Comparison of ENCODE assay signal across 11 cellular contexts in genomic region chr5:150022681-150023080, GRCh38. TPM values are rescaled to one million over a fixed set of nuclear protein-coding genes. Genes with fewer than 3 reads are reported as not detected.
A peak's percentile ranks its signal among the peaks of the same experiment; 100 is the strongest.
DNase-seq lines count a peak whose midpoint lies in the region; TF ChIP-seq lines count a peak whose summit lies in the region.
"Had no signal": no experiment of that assay in that cellular context is flagged by ENCODE, and none has a peak within 500 bp of the region (broad histone marks: within the 10 kb centered on the region; RNA-seq: fewer than 3 reads in every experiment).

No MANE protein-coding gene starts in this region.

- H3K4me3 ChIP-seq in PC-9, result peak overlapping the region; percentile 25; the same call in 1 of the 2 replicates
- no peak overlapping the region for H3K4me3 ChIP-seq in esophagus squamous epithelium
- H3K4me3 ChIP-seq in prostate gland, result no peak overlapping the region
- no peak overlapping the region for H3K4me3 ChIP-seq in mesendoderm (ENCODE audit: low read length)

- TF ChIP-seq CTCF in PC-9 (conservative IDR thresholded peaks at IDR 0.05) (no peak), esophagus squamous epithelium (IDR thresholded peaks at IDR 0.05) (no peak), prostate gland (IDR thresholded peaks at IDR 0.05) (no peak)

- H3K4ac ChIP-seq in mesendoderm (ENCODE audit: low read depth, low read length), result no peak overlapping the region

- H3K9me3 ChIP-seq in PC-9 (ENCODE audit: insufficient read depth, low read depth) (no peaks in the 10 kb centered on the region), esophagus squamous epithelium (no peaks in the 10 kb centered on the region), prostate gland (no peaks in the 10 kb centered on the region)

- intact Hi-C loops in PC-9 (cut with micrococcal nuclease; ENCODE audit: unreplicated experiment), result loop anchor here (1.0 to 2.0 kb wide), 2 partner anchors 22 to 90 kb away; partner anchors contain the start of genes HMGXB3 and TIGD6
- intact Hi-C loops in esophagus squamous epithelium (cut with DNase I), result no loop called here
- intact Hi-C loops in prostate gland (cut with DNase I), result loop anchor here (10.0 kb wide), 1 partner anchor 192 kb away; no protein-coding TSS in a partner anchor

- H3K4me1 ChIP-seq in PC-9 (replicated peaks; ENCODE audit: insufficient read depth) (peaks cover 54% of the 10 kb centered on the region), esophagus squamous epithelium (peaks cover 0 to 44% (median 18%) of the 10 kb centered on the region in 3 donors), prostate gland (replicated peaks) (no peaks in the 10 kb centered on the region), mesendoderm (ENCODE audit: control insufficient read depth, low read depth, low read length) (no peaks in the 10 kb centered on the region)

- H2AFZ ChIP-seq in PC-9, result no peak overlapping the region

- no peak overlapping the region for H2BK15ac ChIP-seq in mesendoderm (replicated peaks; ENCODE audit: low read depth)

- CTCF ChIA-PET in PC-9 (lab: Charles Lee), result interaction anchor here (0.6 to 1.5 kb wide), 3 partner anchors 46 to 706 kb away, joined by 3 to 9 read pairs (median 4); no protein-coding TSS in a partner anchor

- 0 out of 2 replicates have a peak, but pooled peaks cover 3% of the 10 kb centered on the region for H4K20me1 ChIP-seq in PC-9 (ENCODE audit: insufficient read depth)

- no peak overlapping the region for H4K5ac ChIP-seq in mesendoderm (ENCODE audit: low read length)

- in situ Hi-C loops in Caki2 (cut with HindIII; ENCODE audit: low pct_unique_long_range_greater_than_20kb, low sequenced_read_pairs), result no loop called here

- peak; percentile 57 for DNase-seq in Caki2 (ENCODE audit: low read depth)
- DNase-seq in PC-9, result no peak
- no peak for DNase-seq in esophagus squamous epithelium (lab: John Stamatoyannopoulos, UW)
- no peak for DNase-seq in prostate gland (ENCODE audit: low spot score)
- no peak for DNase-seq in DMS 273 treated with DMSO at 0.1 percent for 48 hours (lab: John Stamatoyannopoulos, UW)
- DNase-seq in activated CD4-positive, alpha-beta T cell treated with anti-CD3 and anti-CD28 coated beads, Interleukin-2, amount 50 U/mL, for 1 hour, result no peak
- no peak for DNase-seq in Kasumi-1 (lab: John Stamatoyannopoulos, UW)
- DNase-seq in mesendoderm, result no peak
- DNase-seq: GDM1; stimulated activated CD4-positive, alpha-beta T cell treated with anti-CD3 and anti-CD28 coated beads, Interleukin-12 subunit alpha, Interleukin-12 subunit beta, amount 100 ng/mL, for 4 hours; T1000 had no signal

- H3K9ac ChIP-seq in mesendoderm (ENCODE audit: low read length), result no peak overlapping the region

- peaks cover 51% of the 10 kb centered on the region for H3F3A ChIP-seq in PC-9 (ENCODE audit: insufficient read depth, low read depth)

- no peak overlapping the region for H3K56ac ChIP-seq in mesendoderm (ENCODE audit: low read length)

- no peak overlapping the region for H2BK120ac ChIP-seq in mesendoderm (ENCODE audit: low read depth, low read length)

- no peaks in the 10 kb centered on the region for H3K79me1 ChIP-seq in mesendoderm (ENCODE audit: low read length)

- H3K27me3 ChIP-seq in PC-9 (ENCODE audit: insufficient read depth, low read depth), result no peaks in the 10 kb centered on the region
- H3K27me3 ChIP-seq in esophagus squamous epithelium, result no peaks in the 10 kb centered on the region
- no peaks in the 10 kb centered on the region for H3K27me3 ChIP-seq in prostate gland (replicated peaks; ENCODE audit: insufficient read depth)
- no peaks in the 10 kb centered on the region for H3K27me3 ChIP-seq in mesendoderm (ENCODE audit: insufficient read depth, low read length, poor library complexity)

- POLR2A ChIA-PET in PC-9 (lab: Charles Lee; ENCODE audit: unreplicated experiment), result interaction anchor here (0.5 to 1.1 kb wide), 5 partner anchors 12 to 427 kb away, joined by 3 to 10 read pairs (median 4); no protein-coding TSS in a partner anchor

- 0 out of 2 replicates have a peak, but pooled peaks cover 4% of the 10 kb centered on the region for H3K9me2 ChIP-seq in PC-9 (ENCODE audit: insufficient read depth)

- H3K27ac ChIP-seq in PC-9 (peak overlapping the region; percentile 93), esophagus squamous epithelium (peak overlapping the region; percentile 65 to 80 (median 77)), prostate gland (peak overlapping the region; percentile 40 to 55), mesendoderm (ENCODE audit: low read depth, low read length) (no peak overlapping the region)

- H3K4me2 ChIP-seq in PC-9, result peak overlapping the region; percentile 72
- no peak overlapping the region for H3K4me2 ChIP-seq in mesendoderm (ENCODE audit: low read length)

- no peak overlapping the region for H3K18ac ChIP-seq in mesendoderm (ENCODE audit: low read length)

- WGBS in esophagus squamous epithelium, 2 donors, result 81 to 94% methylated on average over 2 of the region's 2 CpGs
- WGBS in prostate gland, result 82% methylated on average over 2 of the region's 2 CpGs
- no CpG with 5 or more reads among the region's 2 CpGs for WGBS in mesendoderm (ENCODE audit: extremely low coverage, insufficient coverage, low lambda C conversion rate)

- H3K23ac ChIP-seq in mesendoderm (ENCODE audit: low read length), result no peak overlapping the region

- H4K8ac ChIP-seq in mesendoderm (ENCODE audit: low read depth, low read length), result no peak overlapping the region

- no TSS peak for BruUV-seq in PC-9 (replicated peaks; lab: Mats Ljungman, UMichigan)

- H2BK5ac ChIP-seq in mesendoderm (ENCODE audit: low read length), result no peak overlapping the region

- H3K36me3 ChIP-seq in PC-9 (ENCODE audit: low read depth), result peaks cover 60% of the 10 kb centered on the region
- H3K36me3 ChIP-seq in esophagus squamous epithelium, result peaks cover 4 to 89% (median 19%) of the 10 kb centered on the region in 3 donors
- H3K36me3 ChIP-seq in prostate gland, result no peaks in the 10 kb centered on the region
- peaks cover 5% of the 10 kb centered on the region for H3K36me3 ChIP-seq in mesendoderm (ENCODE audit: control insufficient read depth, insufficient read depth, low read length)

- H2AK5ac ChIP-seq in mesendoderm (ENCODE audit: low read length), result no peak overlapping the region

- TF ChIP-seq POLR2A in esophagus squamous epithelium (IDR thresholded peaks at IDR 0.05) (no peak), prostate gland (IDR thresholded peaks at IDR 0.05) (no peak)

- H3K79me2 ChIP-seq in PC-9 (ENCODE audit: low read depth) (peaks cover 19% of the 10 kb centered on the region), mesendoderm (ENCODE audit: control insufficient read depth, insufficient read depth, low read length) (no peaks in the 10 kb centered on the region)

RNA-seq across cellular contexts. Expression of gene HMGXB3, which starts 22.1 kb away (rescaled TPM):
- 18.9 and 19.9 TPM in 2 replicates for total RNA-seq in Caki2 (2014; rRNA removed; shearing (Covaris generic); ENCODE audit: low replicate concordance)
- total RNA-seq in PC-9 (2021) (38.0 and 43.1 TPM in 2 replicates), esophagus squamous epithelium (10 to 100 TPM; 12.4 to 26.3 (median 20.5) TPM), prostate gland (10 to 100 TPM; 49.6 to 64.2 TPM)
- polyA plus RNA-seq in mesendoderm (2013, experiment 1 of 2), result 14.9 TPM
- polyA plus RNA-seq in mesendoderm (2013, experiment 2 of 2), result 14.5 TPM

RNA-seq across cellular contexts. Expression of gene TIGD6, which starts 22.2 kb away (rescaled TPM):
- total RNA-seq in Caki2 (2014; rRNA removed; shearing (Covaris generic); ENCODE audit: low replicate concordance), result 2.2 and 4.2 TPM in 2 replicates
- total RNA-seq in PC-9 (2021), result 3.0 and 3.9 TPM in 2 replicates
- 1 to 10 TPM; 1.1 to 4.0 (median 1.4) TPM for total RNA-seq in esophagus squamous epithelium
- total RNA-seq in prostate gland, result 10 to 100 TPM in 1 of 2 donors, 1 to 10 TPM in 1; 4.7 to 11.7 TPM
- polyA plus RNA-seq in mesendoderm (2013, experiment 1 of 2), result 2.3 TPM
- 2.1 TPM for polyA plus RNA-seq in mesendoderm (2013, experiment 2 of 2)
